ENCODE assay signal across 24 cellular contexts in genomic region chr4:4851081-4851480, GRCh38. TPM values are rescaled to one million over a fixed set of nuclear protein-coding genes. Genes with fewer than 3 reads are reported as not detected.
"Had no signal": no experiment of that assay in that cellular context is flagged by ENCODE, and none has a peak within 500 bp of the region (broad histone marks: within the 10 kb centered on the region; RNA-seq: fewer than 3 reads in every experiment).

No MANE protein-coding gene starts in this region.

- H3K4me1 ChIP-seq: uterus had no signal

- H3K9me3 Mint-ChIP-seq: immature natural killer cell; nephron; neural crest cell; stimulated activated effector memory CD8-positive, alpha-beta T cell treated with anti-CD3 and anti-CD28 coated beads, Interleukin-12 subunit alpha, Interleukin-12 subunit beta, amount 100 ng/mL, for 72 hours; stimulated activated naive CD8-positive, alpha-beta T cell treated with anti-CD3 and anti-CD28 coated beads, Interleukin-15, Interleukin-2, amounts not matched to agents 100 ng/mL and 50 ng/mL, for 24 hours had no signal

- DNase-seq: hypothalamus; immature natural killer cell; kidney; left colon; lower lobe of right lung; mammary epithelial cell; mesenchymal stem cell; pancreas; right lobe of liver; stimulated activated CD4-positive, alpha-beta T cell treated with anti-CD3 and anti-CD28 coated beads, Interleukin-4, amount 100 ng/mL, for 24 hours; stimulated activated naive CD4-positive, alpha-beta T cell; trophoblast cell; uterus had no signal

- H3K4me3 ChIP-seq: left lung, lower lobe of right lung, pancreas, psoas muscle, right lobe of liver, skin epidermis, suprapubic skin, thoracic aorta, tibial artery, uterus had no signal

- H3K9me3 ChIP-seq: left lung, lower lobe of right lung, pancreas, psoas muscle, right lobe of liver, suprapubic skin, thoracic aorta, tibial artery, uterus had no signal

- H3K4me3 Mint-ChIP-seq: neural crest cell; stimulated activated effector memory CD8-positive, alpha-beta T cell treated with anti-CD3 and anti-CD28 coated beads, Interleukin-12 subunit alpha, Interleukin-12 subunit beta, amount 100 ng/mL, for 72 hours; stimulated activated naive CD8-positive, alpha-beta T cell treated with anti-CD3 and anti-CD28 coated beads, Interleukin-15, Interleukin-2, amounts not matched to agents 100 ng/mL and 50 ng/mL, for 24 hours had no signal

- H3K27ac Mint-ChIP-seq: immature natural killer cell; nephron; stimulated activated effector memory CD8-positive, alpha-beta T cell treated with anti-CD3 and anti-CD28 coated beads, Interleukin-12 subunit alpha, Interleukin-12 subunit beta, amount 100 ng/mL, for 72 hours; stimulated activated naive CD8-positive, alpha-beta T cell treated with anti-CD3 and anti-CD28 coated beads, Interleukin-15, Interleukin-2, amounts not matched to agents 100 ng/mL and 50 ng/mL, for 24 hours had no signal

- H3K27ac ChIP-seq: left lung, lower lobe of right lung, pancreas, psoas muscle, right lobe of liver, skin epidermis, suprapubic skin, thoracic aorta, tibial artery had no signal

- H3K36me3 ChIP-seq: left lung, lower lobe of right lung, pancreas, right lobe of liver, suprapubic skin, thoracic aorta, tibial artery, uterus had no signal

RNA-seq across cellular contexts. Expression of gene MSX1, which starts 8.4 kb away (rescaled TPM):
- total RNA-seq: naive thymus-derived CD8-positive, alpha-beta T cell had no signal
- polyA plus RNA-seq: naive thymus-derived CD8-positive, alpha-beta T cell had no signal
